In the genomic region with DNA sequence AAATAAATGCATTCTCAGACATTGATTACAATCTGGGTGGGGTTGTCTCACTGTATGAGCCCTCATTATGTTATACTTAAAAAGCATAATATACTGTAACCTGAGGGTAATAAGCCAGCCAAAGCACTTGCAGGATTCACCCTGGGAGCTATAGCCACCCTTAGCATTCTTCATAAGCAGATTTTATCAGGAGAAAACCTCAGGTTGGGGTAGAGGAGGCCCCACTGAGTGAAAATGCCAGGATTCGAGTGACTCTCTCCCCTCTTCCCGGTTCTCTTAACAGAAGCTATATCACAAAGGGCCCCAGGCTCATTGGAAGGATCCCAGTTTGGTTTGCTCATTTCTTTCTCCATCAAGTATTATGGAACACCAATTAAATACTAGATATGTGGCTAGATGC, we compare ENCODE assay signal across 8 cellular contexts.
"Had no signal": no experiment of that assay in that cellular context is flagged by ENCODE, and none has a peak within 500 bp of the region (broad histone marks: within the 10 kb centered on the region; RNA-seq: fewer than 3 reads in every experiment).

No MANE protein-coding gene starts in this region.

- H3K27ac Mint-ChIP-seq: GM23338, H9, HFFc6 had no signal

- H2AFZ ChIP-seq: GM23248, GM23338 had no signal

- H3K4me3 Mint-ChIP-seq: GM23338, H9, HFFc6 had no signal

- H3K9ac ChIP-seq: GM23248 had no signal

- H3K27ac ChIP-seq: GM23248 had no signal

- H3K9me3 ChIP-seq: HAP-1 had no signal

- H3K36me3 ChIP-seq: HAP-1 had no signal

- H3K4me3 ChIP-seq: GM23248, GM23338, HAP-1 had no signal

- H3K4me1 ChIP-seq: HAP-1 had no signal

- H3K4me2 ChIP-seq: GM23338 had no signal

- H3K9me3 Mint-ChIP-seq: GM23338, HFFc6 had no signal

- DNase-seq: GM23248, GOT3, H7, H9, HCEC 1CT, HFFc6 had no signal
